In the genomic region with DNA sequence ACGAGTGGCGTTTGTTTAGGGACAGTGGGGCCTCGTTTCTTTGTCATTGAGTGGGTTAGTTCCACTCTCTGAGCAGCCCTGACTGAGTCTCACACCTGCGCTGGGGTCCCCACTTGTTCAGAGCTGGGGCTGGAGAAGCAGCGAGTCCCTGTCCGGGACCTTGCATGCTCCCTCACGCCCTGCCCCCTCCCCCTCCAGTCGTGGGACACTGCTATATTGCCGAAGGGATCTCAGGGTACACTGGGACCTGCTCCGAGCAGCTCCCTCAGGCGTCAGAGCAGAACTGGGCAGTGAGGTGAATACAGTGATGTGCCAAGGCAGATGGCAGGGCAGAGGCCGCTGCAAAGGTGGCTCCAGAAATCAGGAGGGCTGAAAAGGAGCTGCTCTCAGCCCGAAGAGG, we compare ENCODE assay signal across 8 cellular contexts. TPM values are rescaled to one million over a fixed set of nuclear protein-coding genes. Genes with fewer than 3 reads are reported as not detected.
DNase-seq lines count a peak whose midpoint lies in the region; ATAC-seq and TF ChIP-seq lines count a peak whose summit lies in the region.

No MANE protein-coding gene starts in this region.

- no peaks in the 10 kb centered on the region for H3K9me3 Mint-ChIP-seq in activated B cell treated with CpG ODN at 0.5 μM for 24 hours
- no peaks in the 10 kb centered on the region for H3K9me3 Mint-ChIP-seq in osteocyte (ENCODE audit: unreplicated experiment)

- TF ChIP-seq CTCF in activated B cell treated with CpG ODN at 0.5 μM for 24 hours (IDR thresholded peaks at IDR 0.05), result no peak
- no peak for TF ChIP-seq CTCF in osteocyte (IDR thresholded peaks at IDR 0.05)
- no peak for TF ChIP-seq CTCF in GM10248 (IDR thresholded peaks at IDR 0.05; ENCODE audit: control extremely low read depth, extremely low read depth, low read depth, missing control alignments)

- POLR2A ChIA-PET in activated B cell treated with CpG ODN at 0.5 μM for 24 hours (lab: Charles Lee), result interaction anchor here (0.5 to 13.6 kb wide), 28 partner anchors 11 to 192 kb away, joined by 3 to 406 read pairs (median 6); partner anchors contain the start of gene KLF13
- POLR2A ChIA-PET in GM10248 (lab: Yijun Ruan, JAX), result interaction anchor here (1.2 kb wide), 1 partner anchor 168 kb away, joined by 5 read pairs; no protein-coding TSS in a partner anchor

- intact Hi-C loops in activated B cell treated with CpG ODN at 0.5 μM for 24 hours (cut with micrococcal nuclease), result loop anchor here (1.0 to 10.0 kb wide), 5 partner anchors 18 to 98 kb away; partner anchors contain the start of gene KLF13

- H3K4me3 Mint-ChIP-seq in activated B cell treated with CpG ODN at 0.5 μM for 24 hours (peak overlapping the region; percentile 79), osteocyte (ENCODE audit: unreplicated experiment) (no peak overlapping the region)

- H3K36me3 Mint-ChIP-seq in activated B cell treated with CpG ODN at 0.5 μM for 24 hours (ENCODE audit: low read depth) (no peaks in the 10 kb centered on the region), osteocyte (ENCODE audit: unreplicated experiment) (no peaks in the 10 kb centered on the region)

- CTCF ChIA-PET in activated B cell treated with CpG ODN at 0.5 μM for 24 hours (lab: Charles Lee), result interaction anchor here (0.8 to 6.7 kb wide), 8 partner anchors 36 to 221 kb away, joined by 3 to 47 read pairs (median 5); partner anchors contain the start of gene KLF13
- CTCF ChIA-PET in GM10248 (lab: Yijun Ruan, JAX), result interaction anchor here (1.0 to 2.5 kb wide), 5 partner anchors 11 to 222 kb away, joined by 3 to 9 read pairs (median 3); no protein-coding TSS in a partner anchor

- no peaks in the 10 kb centered on the region for H3K27me3 Mint-ChIP-seq in activated B cell treated with CpG ODN at 0.5 μM for 24 hours
- peaks cover 7% of the 10 kb centered on the region for H3K27me3 Mint-ChIP-seq in osteocyte (ENCODE audit: unreplicated experiment)

- H3K4me1 Mint-ChIP-seq in activated B cell treated with CpG ODN at 0.5 μM for 24 hours (peaks cover 89% of the 10 kb centered on the region), osteocyte (ENCODE audit: unreplicated experiment) (peaks cover 22% of the 10 kb centered on the region)

- peak overlapping the region; percentile 93 for H3K27ac Mint-ChIP-seq in activated B cell treated with CpG ODN at 0.5 μM for 24 hours
- peak overlapping the region; percentile 50 for H3K27ac Mint-ChIP-seq in osteocyte (ENCODE audit: unreplicated experiment)

- ATAC-seq in GM18909 (IDR thresholded peaks at IDR 0.05; ENCODE audit: poor library complexity, unreplicated experiment) (peak; percentile 16), HG02678 (IDR thresholded peaks at IDR 0.05; ENCODE audit: unreplicated experiment) (peak; percentile 18), activated B cell treated with CpG ODN at 0.5 μM for 24 hours (ENCODE audit: low read depth) (peak; percentile 12), HG02973 (IDR thresholded peaks at IDR 0.05; ENCODE audit: unreplicated experiment) (no peak)

- no peak for DNase-seq in activated B cell treated with CpG ODN at 0.5 μM for 24 hours
- DNase-seq in osteocyte (ENCODE audit: extremely low spot score, unreplicated experiment), result peak; percentile 59
- no peak for DNase-seq in HuH-7.5 (ENCODE audit: low spot score)
- no peak for DNase-seq in inferior parietal cortex (ENCODE audit: extremely low spot score)
- DNase-seq in GM10248 (ENCODE audit: extremely low spot score), result no peak

RNA-seq across cellular contexts. Expression of gene KLF13, which starts 59.9 kb away (rescaled TPM):
- 177 and 178 TPM in 2 replicates for total RNA-seq in activated B cell treated with CpG ODN at 0.5 μM for 24 hours
- total RNA-seq in osteocyte, result 54.5 and 57.7 TPM in 2 replicates
